Comparison of ENCODE assay signal across 1 cellular context in genomic region chr5:136086776-136087566, GRCh38.
TF ChIP-seq lines count a peak whose summit lies in the region.

No MANE protein-coding gene starts in this region.

TF ChIP-seq in K562, 482 proteins besides CTCF, POLR2A, EP300 and RAD21:
- TF ChIP-seq MAFK (IDR thresholded peaks at IDR 0.05; ENCODE audit: low read length) (peak; percentile 39; the same call in 1 of the 2 replicates), ASH1L (IDR thresholded peaks at IDR 0.05; ENCODE audit: borderline replicate concordance, low read depth, partially characterized antibody) (no peak), PRDM10 (IDR thresholded peaks at IDR 0.05; ENCODE audit: partially characterized antibody) (no peak), ZNF174 (CRISPR knock-in tag; IDR thresholded peaks at IDR 0.05) (no peak), ZNF280A (IDR thresholded peaks at IDR 0.05; ENCODE audit: low read depth, partially characterized antibody) (no peak), SRSF7 (optimal IDR thresholded peaks at IDR 0.05; ENCODE audit: low read depth, low read length) (no peak), CHAMP1 (IDR thresholded peaks at IDR 0.05) (no peak), RUNX1 (IDR thresholded peaks at IDR 0.05; ENCODE audit: low read depth) (no peak), HES1 (IDR thresholded peaks at IDR 0.05; ENCODE audit: low read depth) (no peak), TFAM (CRISPR knock-in tag; conservative IDR thresholded peaks at IDR 0.05) (no peak), KLF16 (IDR thresholded peaks at IDR 0.05) (no peak), TCF15 (CRISPR knock-in tag; IDR thresholded peaks at IDR 0.05) (no peak), PYGO2 (tag; IDR thresholded peaks at IDR 0.05) (no peak), THRAP3 (IDR thresholded peaks at IDR 0.05; ENCODE audit: borderline replicate concordance) (no peak), TCF7 (IDR thresholded peaks at IDR 0.05; ENCODE audit: borderline replicate concordance) (no peak), C11orf30 (IDR thresholded peaks at IDR 0.05; ENCODE audit: low read depth) (peak; percentile 68; the same call in 1 of the 2 replicates), BHLHE40 (IDR thresholded peaks at IDR 0.05; ENCODE audit: low read length) (no peak), TCF3 (CRISPR knock-in tag; IDR thresholded peaks at IDR 0.05) (no peak), ZNF384 (IDR thresholded peaks at IDR 0.05; ENCODE audit: low read depth, low read length) (no peak), ZNF12 (CRISPR knock-in tag; IDR thresholded peaks at IDR 0.05) (no peak), NR4A1 (CRISPR knock-in tag; IDR thresholded peaks at IDR 0.05) (no peak), NR4A1 (tag; IDR thresholded peaks at IDR 0.05) (no peak), RERE (CRISPR knock-in tag; IDR thresholded peaks at IDR 0.05; ENCODE audit: borderline replicate concordance) (no peak), ZNF316 (IDR thresholded peaks at IDR 0.05) (peak; percentile 87), ATF7 (IDR thresholded peaks at IDR 0.05) (no peak), MAFF (IDR thresholded peaks at IDR 0.05; ENCODE audit: low read length) (0 out of 2 replicates have a peak, but pooled peaks have one; percentile 35), ZNF354B (CRISPR knock-in tag; IDR thresholded peaks at IDR 0.05) (no peak), MAFG (tag; conservative IDR thresholded peaks at IDR 0.05) (peak; percentile 64), HOMEZ (CRISPR knock-in tag; IDR thresholded peaks at IDR 0.05) (no peak)
